In genomic region chr10:32190890-32191491, GRCh38 we compare ENCODE assay signal across 7 cellular contexts.
DNase-seq lines count a peak whose midpoint lies in the region; ATAC-seq, FAIRE-seq and TF ChIP-seq lines count a peak whose summit lies in the region.

No MANE protein-coding gene starts in this region.

- peaks cover 0 to 2% of the 10 kb centered on the region in 2 experiments; a peak in 1 of 5 replicates for H3K27me3 ChIP-seq in K562 (ENCODE audit: control insufficient read depth in 2 of 2, insufficient read depth in 2 of 2, low read length in 2 of 2)
- no peaks in the 10 kb centered on the region for H3K27me3 ChIP-seq in liver (ENCODE audit: control insufficient read depth in 4 of 4, insufficient read depth in 4 of 4, low read length in 3 of 4)

- H3K4me3 ChIP-seq in K562 (no peak overlapping the region), liver (ENCODE audit: low read depth in 1 of 3, low read length in 3 of 3) (no peak overlapping the region)

- TF ChIP-seq CTCF in K562 (IDR thresholded peaks at IDR 0.05 in 2 of 3, conservative IDR thresholded peaks at IDR 0.05 in 1 of 3; ENCODE audit: insufficient read depth in 2 of 3, low read depth in 1 of 3, low read length in 3 of 3) (peak; percentile 48 to 72 (median 50); a peak in 5 of 6 replicates), liver (IDR thresholded peaks at IDR 0.05; ENCODE audit: low read depth, low read length, missing input control) (peak; percentile 71)

- H3K27ac ChIP-seq in K562 (ENCODE audit: extremely low read depth, low read depth, low read length) (no peak overlapping the region), liver (ENCODE audit: low read depth in 1 of 2, low read length in 2 of 2) (no peak overlapping the region)

- no peaks in the 10 kb centered on the region for H4K20me1 ChIP-seq in K562 (replicated peaks; ENCODE audit: control insufficient read depth, insufficient read depth, low read length)

- H2AFZ ChIP-seq in K562 (ENCODE audit: low read depth, low read length): no peak overlapping the region

- peaks cover 0 to 2% of the 10 kb centered on the region in 2 experiments; a peak in 1 of 5 replicates for H3K4me1 ChIP-seq in K562 (replicated peaks in 1 of 2; ENCODE audit: control insufficient read depth in 2 of 2, insufficient read depth in 2 of 2, low read length in 2 of 2)
- peaks cover 0 to 4% (median 3%) of the 10 kb centered on the region in 4 donors for H3K4me1 ChIP-seq in liver (ENCODE audit: control insufficient read depth in 4 of 4, insufficient read depth in 4 of 4, low read length in 3 of 4)

- peak; percentile 68 to 79 for TF ChIP-seq RAD21 in K562 (CRISPR knock-in tag; conservative IDR thresholded peaks at IDR 0.05 in 1 of 2, IDR thresholded peaks at IDR 0.05 in 1 of 2)
- TF ChIP-seq RAD21 in liver (IDR thresholded peaks at IDR 0.05): peak; percentile 81 to 82

- TF ChIP-seq EP300 in K562 (IDR thresholded peaks at IDR 0.05; ENCODE audit: low read length): no peak

- CTCF ChIA-PET in K562 (lab: Yijun Ruan, JAX; ENCODE audit: low intra/inter-chr PET ratio): interaction anchor here (0.9 to 1.2 kb wide), 2 partner anchors 14 to 177 kb away, joined by 3 to 8 read pairs; no protein-coding TSS in a partner anchor

- DNase-seq in NAMALWA (ENCODE audit: low spot score) (peak; percentile 79), K562 (ENCODE audit: extremely low read depth in 1 of 4, low spot score in 3 of 4) (peak in 1 of 4 experiments; percentile 50), COR-L47 (lab: John Stamatoyannopoulos, UW) (no peak)

- ATAC-seq in GM21390 (IDR thresholded peaks at IDR 0.05; ENCODE audit: unreplicated experiment): peak; percentile 63
- peak; percentile 59 for ATAC-seq in K562
- ATAC-seq in HG03354 (IDR thresholded peaks at IDR 0.05; ENCODE audit: poor library complexity, severe bottlenecking, unreplicated experiment): no peak

- H3K9me3 ChIP-seq in K562 (replicated peaks; ENCODE audit: control insufficient read depth, insufficient read depth, low read depth, low read length) (no peaks in the 10 kb centered on the region), liver (ENCODE audit: control insufficient read depth in 4 of 4, low read length in 3 of 4) (no peaks in the 10 kb centered on the region)

- TF ChIP-seq POLR2A in K562 (conservative IDR thresholded peaks at IDR 0.05): no peak

- intact Hi-C loops in K562 (cut with micrococcal nuclease): loop anchor here (2.0 kb wide), 1 partner anchor 176 kb away; no protein-coding TSS in a partner anchor

- H3K4me2 ChIP-seq in K562 (ENCODE audit: insufficient read depth, low read length): no peak overlapping the region

- H3K79me2 ChIP-seq in K562 (ENCODE audit: control insufficient read depth, insufficient read depth, low read length): no peaks in the 10 kb centered on the region

- in situ Hi-C loops in K562 (cut with MboI): no loop called here

- no peaks in the 10 kb centered on the region for H3K36me3 ChIP-seq in K562 (ENCODE audit: control insufficient read depth, insufficient read depth, low read length)
- H3K36me3 ChIP-seq in liver (ENCODE audit: control insufficient read depth in 4 of 4, insufficient read depth in 3 of 4, low read depth in 1 of 4, low read length in 3 of 4): no peaks in the 10 kb centered on the region

- no peaks in the 10 kb centered on the region for H3K9me1 ChIP-seq in K562 (ENCODE audit: control insufficient read depth, insufficient read depth, low read length)

- FAIRE-seq in G401.6 (lab: Jason Lieb, UNC) (peak; percentile 96), K562 (lab: Jason Lieb, UNC) (peak; percentile 42)

- no TSS peak for BruUV-seq in K562 (replicated peaks; lab: Mats Ljungman, UMichigan)

- POLR2A ChIA-PET in K562 (lab: Yijun Ruan, JAX): no interaction called here

- H3K9ac ChIP-seq in K562 (ENCODE audit: insufficient read depth in 1 of 2, low read depth in 2 of 2, low read length in 2 of 2): no peak overlapping the region
- no peak overlapping the region for H3K9ac ChIP-seq in liver (ENCODE audit: low read depth in 1 of 2, low read length in 2 of 2)

TF ChIP-seq in K562, 482 proteins besides CTCF, POLR2A, EP300 and RAD21:
- TF ChIP-seq TAF7 (tag; IDR thresholded peaks at IDR 0.05): no peak
- no peak for TF ChIP-seq RUNX1 (IDR thresholded peaks at IDR 0.05; ENCODE audit: low read depth)
- TF ChIP-seq SMARCE1 (IDR thresholded peaks at IDR 0.05): no peak
- TF ChIP-seq NFIC (IDR thresholded peaks at IDR 0.05): no peak
- TF ChIP-seq CHD1 (IDR thresholded peaks at IDR 0.05; ENCODE audit: low read length): no peak
- TF ChIP-seq TEAD1 (CRISPR knock-in tag; IDR thresholded peaks at IDR 0.05): no peak
- no peak for TF ChIP-seq IRF2 (CRISPR knock-in tag; IDR thresholded peaks at IDR 0.05)
- no peak for TF ChIP-seq HCFC1 (IDR thresholded peaks at IDR 0.05; ENCODE audit: low read depth, low read length)
- peak; percentile 68 for TF ChIP-seq ZNF384 (IDR thresholded peaks at IDR 0.05; ENCODE audit: low read depth, low read length)
- TF ChIP-seq ESRRA (IDR thresholded peaks at IDR 0.05; ENCODE audit: borderline replicate concordance, low read depth): no peak
- TF ChIP-seq FOXA1 (IDR thresholded peaks at IDR 0.05; ENCODE audit: borderline replicate concordance): no peak
- TF ChIP-seq NCOA1 (IDR thresholded peaks at IDR 0.05; ENCODE audit: low read depth): no peak
- TF ChIP-seq, protein P1, sequence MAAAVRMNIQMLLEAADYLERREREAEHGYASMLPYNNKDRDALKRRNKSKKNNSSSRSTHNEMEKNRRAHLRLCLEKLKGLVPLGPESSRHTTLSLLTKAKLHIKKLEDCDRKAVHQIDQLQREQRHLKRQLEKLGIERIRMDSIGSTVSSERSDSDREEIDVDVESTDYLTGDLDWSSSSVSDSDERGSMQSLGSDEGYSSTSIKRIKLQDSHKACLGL (CRISPR knock-in tag; IDR thresholded peaks at IDR 0.05; ENCODE audit: borderline replicate concordance, poor library complexity, severe bottlenecking): no peak
- TF ChIP-seq DIDO1 (tag; IDR thresholded peaks at IDR 0.05; ENCODE audit: low read depth): no peak
- TF ChIP-seq ZNF124 (CRISPR knock-in tag; IDR thresholded peaks at IDR 0.05): no peak
- no peak for TF ChIP-seq CEBPB (tag; IDR thresholded peaks at IDR 0.05)
- 0 out of 2 replicates have a peak, but pooled peaks have one; percentile 46 for TF ChIP-seq ZNF780A (CRISPR knock-in tag; IDR thresholded peaks at IDR 0.05)
- TF ChIP-seq MECOM (CRISPR knock-in tag; IDR thresholded peaks at IDR 0.05): no peak
- TF ChIP-seq ESRRB (CRISPR knock-in tag; IDR thresholded peaks at IDR 0.05; ENCODE audit: borderline replicate concordance): no peak
- TF ChIP-seq RHOXF2B (CRISPR knock-in tag; conservative IDR thresholded peaks at IDR 0.05): no peak
- TF ChIP-seq SMC3 (conservative IDR thresholded peaks at IDR 0.05; ENCODE audit: insufficient read depth, low read depth, low read length): peak; percentile 31; the same call in 1 of the 2 replicates
- no peak for TF ChIP-seq ETV1 (tag; conservative IDR thresholded peaks at IDR 0.05; ENCODE audit: low read depth)
- TF ChIP-seq ZFX (CRISPR knock-in tag; IDR thresholded peaks at IDR 0.05): no peak

TF ChIP-seq in liver, 16 proteins besides CTCF, POLR2A, EP300 and RAD21:
- no peak for TF ChIP-seq EGR1 (IDR thresholded peaks at IDR 0.05; ENCODE audit: low read depth in 2 of 2)
- no peak for TF ChIP-seq FOXA2 (IDR thresholded peaks at IDR 0.05)
- TF ChIP-seq HNF4A (conservative IDR thresholded peaks at IDR 0.05): no peak
- no peak for TF ChIP-seq YY1 (IDR thresholded peaks at IDR 0.05)
- TF ChIP-seq, protein P2, sequence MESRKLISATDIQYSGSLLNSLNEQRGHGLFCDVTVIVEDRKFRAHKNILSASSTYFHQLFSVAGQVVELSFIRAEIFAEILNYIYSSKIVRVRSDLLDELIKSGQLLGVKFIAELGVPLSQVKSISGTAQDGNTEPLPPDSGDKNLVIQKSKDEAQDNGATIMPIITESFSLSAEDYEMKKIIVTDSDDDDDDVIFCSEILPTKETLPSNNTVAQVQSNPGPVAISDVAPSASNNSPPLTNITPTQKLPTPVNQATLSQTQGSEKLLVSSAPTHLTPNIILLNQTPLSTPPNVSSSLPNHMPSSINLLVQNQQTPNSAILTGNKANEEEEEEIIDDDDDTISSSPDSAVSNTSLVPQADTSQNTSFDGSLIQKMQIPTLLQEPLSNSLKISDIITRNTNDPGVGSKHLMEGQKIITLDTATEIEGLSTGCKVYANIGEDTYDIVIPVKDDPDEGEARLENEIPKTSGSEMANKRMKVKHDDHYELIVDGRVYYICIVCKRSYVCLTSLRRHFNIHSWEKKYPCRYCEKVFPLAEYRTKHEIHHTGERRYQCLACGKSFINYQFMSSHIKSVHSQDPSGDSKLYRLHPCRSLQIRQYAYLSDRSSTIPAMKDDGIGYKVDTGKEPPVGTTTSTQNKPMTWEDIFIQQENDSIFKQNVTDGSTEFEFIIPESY (IDR thresholded peaks at IDR 0.05): no peak
- TF ChIP-seq FOXA1 (IDR thresholded peaks at IDR 0.05): no peak
- TF ChIP-seq JUND (IDR thresholded peaks at IDR 0.05): no peak
- TF ChIP-seq NR2F2 (IDR thresholded peaks at IDR 0.05): no peak
- TF ChIP-seq HNF4G (IDR thresholded peaks at IDR 0.05): no peak
- no peak for TF ChIP-seq SP1 (IDR thresholded peaks at IDR 0.05)
- no peak for TF ChIP-seq RXRA (IDR thresholded peaks at IDR 0.05)
- no peak for TF ChIP-seq TAF1 (conservative IDR thresholded peaks at IDR 0.05)
- TF ChIP-seq, protein P3, sequence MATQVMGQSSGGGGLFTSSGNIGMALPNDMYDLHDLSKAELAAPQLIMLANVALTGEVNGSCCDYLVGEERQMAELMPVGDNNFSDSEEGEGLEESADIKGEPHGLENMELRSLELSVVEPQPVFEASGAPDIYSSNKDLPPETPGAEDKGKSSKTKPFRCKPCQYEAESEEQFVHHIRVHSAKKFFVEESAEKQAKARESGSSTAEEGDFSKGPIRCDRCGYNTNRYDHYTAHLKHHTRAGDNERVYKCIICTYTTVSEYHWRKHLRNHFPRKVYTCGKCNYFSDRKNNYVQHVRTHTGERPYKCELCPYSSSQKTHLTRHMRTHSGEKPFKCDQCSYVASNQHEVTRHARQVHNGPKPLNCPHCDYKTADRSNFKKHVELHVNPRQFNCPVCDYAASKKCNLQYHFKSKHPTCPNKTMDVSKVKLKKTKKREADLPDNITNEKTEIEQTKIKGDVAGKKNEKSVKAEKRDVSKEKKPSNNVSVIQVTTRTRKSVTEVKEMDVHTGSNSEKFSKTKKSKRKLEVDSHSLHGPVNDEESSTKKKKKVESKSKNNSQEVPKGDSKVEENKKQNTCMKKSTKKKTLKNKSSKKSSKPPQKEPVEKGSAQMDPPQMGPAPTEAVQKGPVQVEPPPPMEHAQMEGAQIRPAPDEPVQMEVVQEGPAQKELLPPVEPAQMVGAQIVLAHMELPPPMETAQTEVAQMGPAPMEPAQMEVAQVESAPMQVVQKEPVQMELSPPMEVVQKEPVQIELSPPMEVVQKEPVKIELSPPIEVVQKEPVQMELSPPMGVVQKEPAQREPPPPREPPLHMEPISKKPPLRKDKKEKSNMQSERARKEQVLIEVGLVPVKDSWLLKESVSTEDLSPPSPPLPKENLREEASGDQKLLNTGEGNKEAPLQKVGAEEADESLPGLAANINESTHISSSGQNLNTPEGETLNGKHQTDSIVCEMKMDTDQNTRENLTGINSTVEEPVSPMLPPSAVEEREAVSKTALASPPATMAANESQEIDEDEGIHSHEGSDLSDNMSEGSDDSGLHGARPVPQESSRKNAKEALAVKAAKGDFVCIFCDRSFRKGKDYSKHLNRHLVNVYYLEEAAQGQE (IDR thresholded peaks at IDR 0.05): no peak
